In genomic region chr19:15185188-15185587, GRCh38 we compare ENCODE assay signal across 28 cellular contexts. TPM values are rescaled to one million over a fixed set of nuclear protein-coding genes. Genes with fewer than 3 reads are reported as not detected.
"Had no signal": no experiment of that assay in that cellular context is flagged by ENCODE, and none has a peak within 500 bp of the region (broad histone marks: within the 10 kb centered on the region; RNA-seq: fewer than 3 reads in every experiment).

No MANE protein-coding gene starts in this region.

- H3K27ac ChIP-seq: left ventricle myocardium inferior, neutrophil, ovary, right atrium auricular region, sigmoid colon, spleen, transverse colon, upper lobe of left lung, vagina had no signal

- DNase-seq: hypothalamus; immature natural killer cell; left ventricle myocardium inferior; naive thymus-derived CD8-positive, alpha-beta T cell; occipital lobe; ovary; sigmoid colon; small intestine; spleen; stimulated activated CD4-positive, alpha-beta T cell treated with anti-CD3 and anti-CD28 coated beads, Interleukin-4, amount 100 ng/mL, for 4 hours; stimulated activated CD8-positive, alpha-beta memory T cell treated with anti-CD3 and anti-CD28 coated beads, Interleukin-4, amount 100 ng/mL, for 48 hours; stimulated activated naive CD4-positive, alpha-beta T cell treated with Interleukin-2 at 50 U/mL for 16 hours; stimulated activated naive CD8-positive, alpha-beta T cell treated with anti-CD3 and anti-CD28 coated beads, Interleukin-15, amount 100 ng/mL, for 72 hours; substantia nigra; transverse colon had no signal

- H3K4me1 Mint-ChIP-seq: immature natural killer cell; nephron; neural crest cell; stimulated activated naive CD8-positive, alpha-beta T cell treated with anti-CD3 and anti-CD28 coated beads, Interleukin-15, amount 100 ng/mL, for 72 hours had no signal

- H3K4me3 Mint-ChIP-seq: immature natural killer cell; memory B cell; naive thymus-derived CD8-positive, alpha-beta T cell; nephron; neural crest cell; stimulated activated memory B cell treated with anti-CD40 and anti-IgM and Interleukin-4, amounts not matched to agents 10 μg/mL and 1 μg/mL and 100 μg/mL, for 72 hours; stimulated activated naive CD8-positive, alpha-beta T cell treated with anti-CD3 and anti-CD28 coated beads, Interleukin-15, amount 100 ng/mL, for 72 hours had no signal

- ATAC-seq: naive thymus-derived CD8-positive, alpha-beta T cell; stimulated activated memory B cell treated with anti-CD40 and anti-IgM and Interleukin-4, amounts not matched to agents 10 μg/mL and 1 μg/mL and 100 μg/mL, for 72 hours; stimulated activated naive CD8-positive, alpha-beta T cell treated with anti-CD3 and anti-CD28 coated beads, Interleukin-15, amount 100 ng/mL, for 72 hours had no signal

- H3K27me3 Mint-ChIP-seq: progenitor cell of endocrine pancreas; stimulated activated naive CD8-positive, alpha-beta T cell treated with anti-CD3 and anti-CD28 coated beads, Interleukin-15, amount 100 ng/mL, for 72 hours had no signal

- H3K36me3 Mint-ChIP-seq: immature natural killer cell; memory B cell; naive thymus-derived CD8-positive, alpha-beta T cell; stimulated activated memory B cell treated with anti-CD40 and anti-IgM and Interleukin-4, amounts not matched to agents 10 μg/mL and 1 μg/mL and 100 μg/mL, for 72 hours had no signal

- H3K9me3 ChIP-seq: left ventricle myocardium inferior, neutrophil, ovary, right atrium auricular region, sigmoid colon, spleen, transverse colon, upper lobe of left lung, vagina had no signal

- H3K9me3 Mint-ChIP-seq: immature natural killer cell; memory B cell; naive thymus-derived CD8-positive, alpha-beta T cell; nephron; neural crest cell; stimulated activated naive CD8-positive, alpha-beta T cell treated with anti-CD3 and anti-CD28 coated beads, Interleukin-15, amount 100 ng/mL, for 72 hours had no signal

- FAIRE-seq: islet of Langerhans, small intestine had no signal

- H3K27me3 ChIP-seq: ovary, right atrium auricular region, sigmoid colon, transverse colon, upper lobe of left lung, vagina had no signal

- H3K27ac Mint-ChIP-seq: immature natural killer cell; memory B cell; nephron; stimulated activated memory B cell treated with anti-CD40 and anti-IgM and Interleukin-4, amounts not matched to agents 10 μg/mL and 1 μg/mL and 100 μg/mL, for 72 hours had no signal

- H3K4me1 ChIP-seq: right atrium auricular region, sigmoid colon, vagina had no signal

- H3K4me3 ChIP-seq: left ventricle myocardium inferior, lung, ovary, right atrium auricular region, sigmoid colon, spleen, transverse colon, upper lobe of left lung, vagina had no signal

- H3K36me3 ChIP-seq: left ventricle myocardium inferior, neutrophil, ovary, right atrium auricular region, sigmoid colon, transverse colon had no signal

RNA-seq across cellular contexts. Expression of gene NOTCH3, which starts 15.6 kb away (rescaled TPM):
- polyA plus RNA-seq: immature natural killer cell; naive thymus-derived CD8-positive, alpha-beta T cell had no signal

RNA-seq across cellular contexts. Expression of gene EPHX3, which starts 47.1 kb away (rescaled TPM):
- total RNA-seq: left ventricle myocardium inferior, occipital lobe, pulmonary artery endothelial cell, sigmoid colon, temporal lobe, transverse colon had no signal
- polyA plus RNA-seq: immature natural killer cell; naive thymus-derived CD8-positive, alpha-beta T cell had no signal
